In the genomic region with DNA sequence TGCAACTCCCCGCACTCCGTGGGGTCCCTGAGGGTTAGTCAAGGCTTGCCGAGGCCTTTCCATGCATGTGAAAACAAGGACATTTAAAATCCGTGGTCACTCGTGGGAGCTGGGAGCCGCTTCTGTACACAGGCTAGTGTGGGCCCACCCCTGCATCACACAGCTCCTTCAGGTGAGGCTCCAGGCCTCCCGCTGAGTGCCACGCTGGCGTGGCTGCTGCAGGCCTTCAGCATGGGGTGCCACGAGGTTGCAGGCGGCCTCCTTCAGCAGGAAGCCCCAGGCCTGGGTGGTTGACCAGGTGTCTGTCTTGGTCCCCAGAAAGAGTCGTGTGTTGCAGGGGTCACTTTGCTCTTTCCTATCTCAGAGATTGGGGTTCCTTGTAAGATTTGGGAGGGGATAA, we compare ENCODE assay signal across 1 cellular context.
TF ChIP-seq lines count a peak whose summit lies in the region.

No MANE protein-coding gene starts in this region.

TF ChIP-seq in HCT116, 20 proteins besides CTCF, POLR2A, EP300 and RAD21 (continued from another document):
- TF ChIP-seq ATF3 (IDR thresholded peaks at IDR 0.05): no peak
TF ChIP-seq in HCT116: peak in this region for 0.
